ENCODE assay signal across 8 cellular contexts in genomic region chr17:13601776-13602551, GRCh38. TPM values are rescaled to one million over a fixed set of nuclear protein-coding genes. Genes with fewer than 3 reads are reported as not detected.
DNase-seq lines count a peak whose midpoint lies in the region; ATAC-seq and TF ChIP-seq lines count a peak whose summit lies in the region.

HS3ST3A1 (minus strand) TSS chr17:13601929; CDS start chr17:13601129, 800 bp downstream.

- H3K9me3 ChIP-seq in right atrium auricular region: no peaks in the 10 kb centered on the region

- H3K4me3 Mint-ChIP-seq in activated CD4-positive, alpha-beta T cell treated with anti-CD3 and anti-CD28 coated beads, Interleukin-2, amount 10 ng/mL, durations not matched to agents 24 days and 14 days: peak within 1 kb of the TSS; percentile 85
- H3K4me3 Mint-ChIP-seq in activated naive CD4-positive, alpha-beta T cell treated with anti-CD3 and anti-CD28 coated beads, Interleukin-2, amount 50 U/mL, for 24 hours: peak within 1 kb of the TSS; percentile 56

- no peaks in the 10 kb centered on the region for H3K36me3 ChIP-seq in right atrium auricular region

- H3K4me3 ChIP-seq in right atrium auricular region (peak within 1 kb of the TSS; percentile 20 to 49), retinal pigment epithelial cell (ENCODE audit: low read length) (peak within 1 kb of the TSS; percentile 85)

- peaks cover 8% of the 10 kb centered on the region for H3K4me1 Mint-ChIP-seq in activated CD4-positive, alpha-beta T cell treated with anti-CD3 and anti-CD28 coated beads, Interleukin-2, amount 10 ng/mL, durations not matched to agents 24 days and 14 days
- H3K4me1 Mint-ChIP-seq in activated naive CD4-positive, alpha-beta T cell treated with anti-CD3 and anti-CD28 coated beads, Interleukin-2, amount 50 U/mL, for 24 hours: peaks cover 11% of the 10 kb centered on the region

- peaks cover 14% of the 10 kb centered on the region in 2 donors for H3K27me3 ChIP-seq in right atrium auricular region

- H3K9me3 Mint-ChIP-seq in activated CD4-positive, alpha-beta T cell treated with anti-CD3 and anti-CD28 coated beads, Interleukin-2, amount 10 ng/mL, durations not matched to agents 24 days and 14 days: no peaks in the 10 kb centered on the region
- H3K9me3 Mint-ChIP-seq in activated naive CD4-positive, alpha-beta T cell treated with anti-CD3 and anti-CD28 coated beads, Interleukin-2, amount 50 U/mL, for 24 hours: no peaks in the 10 kb centered on the region

- TF ChIP-seq CTCF in right atrium auricular region (IDR thresholded peaks at IDR 0.05): no peak
- TF ChIP-seq CTCF in retinal pigment epithelial cell (conservative IDR thresholded peaks at IDR 0.05; ENCODE audit: low read depth, low read length): no peak

- no peak within 1 kb of the TSS for H3K27ac ChIP-seq in right atrium auricular region

- H3K27ac Mint-ChIP-seq in activated CD4-positive, alpha-beta T cell treated with anti-CD3 and anti-CD28 coated beads, Interleukin-2, amount 10 ng/mL, durations not matched to agents 24 days and 14 days: no peak within 1 kb of the TSS
- no peak within 1 kb of the TSS for H3K27ac Mint-ChIP-seq in activated naive CD4-positive, alpha-beta T cell treated with anti-CD3 and anti-CD28 coated beads, Interleukin-2, amount 50 U/mL, for 24 hours

- DNase-seq in activated CD4-positive, alpha-beta T cell treated with anti-CD3 and anti-CD28 coated beads, Interleukin-2, amount 10 ng/mL, durations not matched to agents 24 days and 14 days: peak; percentile 68
- DNase-seq in activated CD4-positive, alpha-beta T cell treated with anti-CD3 and anti-CD28 coated beads for 4 hours: no peak
- DNase-seq in right atrium auricular region (ENCODE audit: low spot score) (no peak), retinal pigment epithelial cell (ENCODE audit: low read depth) (peak; percentile 72), ureter (ENCODE audit: low spot score) (no peak), superior temporal gyrus (ENCODE audit: extremely low spot score) (no peak)

- no peaks in the 10 kb centered on the region for H3K36me3 Mint-ChIP-seq in activated CD4-positive, alpha-beta T cell treated with anti-CD3 and anti-CD28 coated beads, Interleukin-2, amount 10 ng/mL, durations not matched to agents 24 days and 14 days (ENCODE audit: low read depth)
- H3K36me3 Mint-ChIP-seq in activated naive CD4-positive, alpha-beta T cell treated with anti-CD3 and anti-CD28 coated beads, Interleukin-2, amount 50 U/mL, for 24 hours: peaks cover 1% of the 10 kb centered on the region

- peaks cover 0 to 15% of the 10 kb centered on the region in 2 donors for H3K4me1 ChIP-seq in right atrium auricular region

- peaks cover 61% of the 10 kb centered on the region for H3K27me3 Mint-ChIP-seq in activated CD4-positive, alpha-beta T cell treated with anti-CD3 and anti-CD28 coated beads, Interleukin-2, amount 10 ng/mL, durations not matched to agents 24 days and 14 days
- peaks cover 40% of the 10 kb centered on the region for H3K27me3 Mint-ChIP-seq in activated naive CD4-positive, alpha-beta T cell treated with anti-CD3 and anti-CD28 coated beads, Interleukin-2, amount 50 U/mL, for 24 hours

- intact Hi-C loops in activated CD4-positive, alpha-beta T cell treated with anti-CD3 and anti-CD28 coated beads, Interleukin-2, amount 10 ng/mL, durations not matched to agents 24 days and 14 days (cut with micrococcal nuclease): no loop called here

- no peak for ATAC-seq in GM19035 (IDR thresholded peaks at IDR 0.05; ENCODE audit: unreplicated experiment)

RNA-seq across cellular contexts. Expression of gene HS3ST3A1, which starts in this region (rescaled TPM):
- 2.3 and 3.7 TPM in 2 replicates for total RNA-seq in activated CD4-positive, alpha-beta T cell treated with anti-CD3 and anti-CD28 coated beads, Interleukin-2, amount 10 ng/mL, durations not matched to agents 24 days and 14 days
- total RNA-seq in right atrium auricular region (1 to 10 TPM in 1 of 2 donors, not detected in 1; 5.6 TPM), ureter (not detected)

Comparison
In these comparisons a context has a peak if more than half of its experiments do, and no peak if none do; other contexts are left out.
1. DNase-seq: peak in activated CD4-positive, alpha-beta T cell treated with anti-CD3 and anti-CD28 coated beads, Interleukin-2, amount 10 ng/mL, durations not matched to agents 24 days and 14 days (single experiment) and retinal pigment epithelial cell (single experiment); none in activated CD4-positive, alpha-beta T cell treated with anti-CD3 and anti-CD28 coated beads for 4 hours (0 of 2), right atrium auricular region (single experiment), ureter (single experiment) and superior temporal gyrus (single experiment).